ENCODE assay signal across 24 cellular contexts in genomic region chr19:35587326-35587725, GRCh38.
"Had no signal": no experiment of that assay in that cellular context is flagged by ENCODE, and none has a peak within 500 bp of the region (broad histone marks: within the 10 kb centered on the region; RNA-seq: fewer than 3 reads in every experiment).

No MANE protein-coding gene starts in this region.

- DNase-seq: activated CD4-positive, alpha-beta T cell treated with anti-CD3 and anti-CD28 coated beads for 36 hours; activated CD4-positive, alpha-beta T cell treated with anti-CD3 and anti-CD28 coated beads, Interleukin-2, amount 50 U/mL, for 4 hours; activated CD4-positive, CD25-positive, alpha-beta regulatory T cell; activated effector memory CD4-positive, alpha-beta T cell treated with Interleukin-2 at 50 U/mL for 16 hours; activated naive CD4-positive, alpha-beta T cell treated with Interleukin-2 at 50 U/mL for 16 hours; adrenal gland; colonic mucosa; effector memory CD8-positive, alpha-beta T cell; erythroblast; foreskin fibroblast; head of caudate nucleus; hippocampal formation; kidney; naive B cell; nucleus accumbens; pancreas; right cardiac atrium; spleen; stimulated activated naive CD4-positive, alpha-beta T cell; T-helper 1 cell; uterus had no signal

- H3K4me3 ChIP-seq: adrenal gland, ascending aorta, colonic mucosa, pancreas, prostate gland, spleen, thoracic aorta, uterus had no signal

- H3K36me3 ChIP-seq: adrenal gland, ascending aorta, colonic mucosa, pancreas, prostate gland, spleen, thoracic aorta, uterus had no signal

- H3K9me3 ChIP-seq: adrenal gland, ascending aorta, colonic mucosa, pancreas, prostate gland, thoracic aorta, uterus had no signal

- H3K27me3 ChIP-seq: adrenal gland, ascending aorta, colonic mucosa, pancreas, uterus had no signal

- H3K4me1 ChIP-seq: adrenal gland, ascending aorta, colonic mucosa, pancreas, prostate gland, uterus had no signal
